1 cellular context compared by ENCODE assay signal in genomic region chr6:43489277-43490072, GRCh38.
TF ChIP-seq lines count a peak whose summit lies in the region.

No MANE protein-coding gene starts in this region.

TF ChIP-seq in HepG2, 621 proteins besides CTCF, POLR2A, EP300 and RAD21 (continues in another document):
- TF ChIP-seq, protein P1, sequence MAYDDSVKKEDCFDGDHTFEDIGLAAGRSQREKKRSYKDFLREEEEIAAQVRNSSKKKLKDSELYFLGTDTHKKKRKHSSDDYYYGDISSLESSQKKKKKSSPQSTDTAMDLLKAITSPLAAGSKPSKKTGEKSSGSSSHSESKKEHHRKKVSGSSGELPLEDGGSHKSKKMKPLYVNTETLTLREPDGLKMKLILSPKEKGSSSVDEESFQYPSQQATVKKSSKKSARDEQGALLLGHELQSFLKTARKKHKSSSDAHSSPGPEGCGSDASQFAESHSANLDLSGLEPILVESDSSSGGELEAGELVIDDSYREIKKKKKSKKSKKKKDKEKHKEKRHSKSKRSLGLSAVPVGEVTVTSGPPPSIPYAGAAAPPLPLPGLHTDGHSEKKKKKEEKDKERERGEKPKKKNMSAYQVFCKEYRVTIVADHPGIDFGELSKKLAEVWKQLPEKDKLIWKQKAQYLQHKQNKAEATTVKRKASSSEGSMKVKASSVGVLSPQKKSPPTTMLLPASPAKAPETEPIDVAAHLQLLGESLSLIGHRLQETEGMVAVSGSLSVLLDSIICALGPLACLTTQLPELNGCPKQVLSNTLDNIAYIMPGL (CRISPR knock-in tag; IDR thresholded peaks at IDR 0.05; ENCODE audit: borderline replicate concordance in 1 of 2, low read depth in 1 of 2): peak; percentile 1 to 34; a peak in 1 of 4 replicates
- TF ChIP-seq TCF12 (IDR thresholded peaks at IDR 0.05) (no peak), TCF12 (CRISPR knock-in tag; IDR thresholded peaks at IDR 0.05) (no peak), CREB1 (IDR thresholded peaks at IDR 0.05) (no peak), CREB1 (CRISPR knock-in tag; IDR thresholded peaks at IDR 0.05) (no peak), ZSCAN9 (CRISPR knock-in tag; IDR thresholded peaks at IDR 0.05; ENCODE audit: borderline replicate concordance) (no peak), ZNF569 (CRISPR knock-in tag; IDR thresholded peaks at IDR 0.05; ENCODE audit: borderline replicate concordance) (no peak), NFIB (CRISPR knock-in tag; IDR thresholded peaks at IDR 0.05; ENCODE audit: borderline replicate concordance) (no peak), FOXA1 (IDR thresholded peaks at IDR 0.05) (no peak), FOXA1 (CRISPR knock-in tag; IDR thresholded peaks at IDR 0.05) (peak; percentile 53; the same call in 1 of the 2 replicates), SYNCRIP (IDR thresholded peaks at IDR 0.05; ENCODE audit: insufficient read depth, low read depth, low read length) (no peak), FOXK1 (CRISPR knock-in tag; IDR thresholded peaks at IDR 0.05; ENCODE audit: borderline replicate concordance, low read depth) (no peak), NFRKB (IDR thresholded peaks at IDR 0.05) (no peak), GABPB1 (CRISPR knock-in tag; IDR thresholded peaks at IDR 0.05) (peak; percentile 17; the same call in 1 of the 2 replicates), SOX6 (IDR thresholded peaks at IDR 0.05) (no peak), SOX6 (CRISPR knock-in tag; IDR thresholded peaks at IDR 0.05) (no peak), ZNF251 (CRISPR knock-in tag; IDR thresholded peaks at IDR 0.05) (no peak), RBFOX2 (IDR thresholded peaks at IDR 0.05; ENCODE audit: low read depth, low read length) (peak; percentile 49; the same call in 1 of the 2 replicates), ZNF18 (CRISPR knock-in tag; IDR thresholded peaks at IDR 0.05; ENCODE audit: insufficient replicate concordance) (no peak), XRCC5 (optimal IDR thresholded peaks at IDR 0.05; ENCODE audit: low read length) (peak; percentile 72), ZNF232 (CRISPR knock-in tag; IDR thresholded peaks at IDR 0.05; ENCODE audit: borderline replicate concordance) (0 out of 2 replicates have a peak, but pooled peaks have one; percentile 15), TBP (CRISPR knock-in tag; IDR thresholded peaks at IDR 0.05) (no peak), ATF7 (IDR thresholded peaks at IDR 0.05) (no peak), ATF7 (CRISPR knock-in tag; IDR thresholded peaks at IDR 0.05) (no peak), ZNF292 (CRISPR knock-in tag; IDR thresholded peaks at IDR 0.05; ENCODE audit: borderline replicate concordance, low read depth) (no peak), ZNF274 (CRISPR knock-in tag; IDR thresholded peaks at IDR 0.05) (no peak), ZBTB38 (CRISPR knock-in tag; IDR thresholded peaks at IDR 0.05) (0 out of 2 replicates have a peak, but pooled peaks have one; percentile 53), HDAC2 (CRISPR knock-in tag; IDR thresholded peaks at IDR 0.05) (no peak), ZNF34 (CRISPR knock-in tag; IDR thresholded peaks at IDR 0.05; ENCODE audit: borderline replicate concordance) (no peak), SETDB1 (CRISPR knock-in tag; IDR thresholded peaks at IDR 0.05; ENCODE audit: borderline replicate concordance) (no peak), TBX3 (IDR thresholded peaks at IDR 0.05; ENCODE audit: borderline replicate concordance) (no peak), ZNF296 (CRISPR knock-in tag; conservative IDR thresholded peaks at IDR 0.05) (0 out of 2 replicates have a peak, but pooled peaks have one; percentile 41), HOXD1 (CRISPR knock-in tag; IDR thresholded peaks at IDR 0.05) (no peak), ZNF816 (CRISPR knock-in tag; IDR thresholded peaks at IDR 0.05; ENCODE audit: borderline replicate concordance) (no peak), KDM1A (CRISPR knock-in tag; IDR thresholded peaks at IDR 0.05) (no peak), ZNF660 (CRISPR knock-in tag; IDR thresholded peaks at IDR 0.05; ENCODE audit: borderline replicate concordance, low read depth) (no peak), STAT5B (CRISPR knock-in tag; IDR thresholded peaks at IDR 0.05) (no peak), SP1 (IDR thresholded peaks at IDR 0.05) (no peak), SP1 (CRISPR knock-in tag; IDR thresholded peaks at IDR 0.05) (0 out of 2 replicates have a peak, but pooled peaks have one; percentile 25), ZBTB33 (CRISPR knock-in tag; IDR thresholded peaks at IDR 0.05) (no peak), SOX13 (IDR thresholded peaks at IDR 0.05) (no peak), SOX13 (CRISPR knock-in tag; conservative IDR thresholded peaks at IDR 0.05 in 1 of 2, IDR thresholded peaks at IDR 0.05 in 1 of 2) (0 out of 4 replicates have a peak, but pooled peaks of 1 of the 2 experiments have one; percentile 10), SRSF1 (optimal IDR thresholded peaks at IDR 0.05; ENCODE audit: low read depth, low read length) (peak; percentile 3), NFKB2 (CRISPR knock-in tag; IDR thresholded peaks at IDR 0.05; ENCODE audit: borderline replicate concordance) (no peak; the same call in 1 of the 2 replicates), ZNF800 (CRISPR knock-in tag; IDR thresholded peaks at IDR 0.05) (no peak), ZNF629 (CRISPR knock-in tag; conservative IDR thresholded peaks at IDR 0.05) (peak; percentile 39; the same call in 1 of the 2 replicates), ZNF607 (CRISPR knock-in tag; IDR thresholded peaks at IDR 0.05; ENCODE audit: borderline replicate concordance) (no peak), CENPT (CRISPR knock-in tag; IDR thresholded peaks at IDR 0.05; ENCODE audit: low read depth) (no peak), TFAP4 (IDR thresholded peaks at IDR 0.05; ENCODE audit: borderline replicate concordance, low read depth) (peak; percentile 81), ARHGAP35 (CRISPR knock-in tag; IDR thresholded peaks at IDR 0.05; ENCODE audit: borderline replicate concordance) (no peak), ZNF143 (CRISPR knock-in tag; IDR thresholded peaks at IDR 0.05) (no peak), GLI4 (CRISPR knock-in tag; IDR thresholded peaks at IDR 0.05; ENCODE audit: borderline replicate concordance) (peak; percentile 12; the same call in 1 of the 2 replicates), SMC3 (IDR thresholded peaks at IDR 0.05; ENCODE audit: low read length) (no peak), ZNF790 (CRISPR knock-in tag; IDR thresholded peaks at IDR 0.05; ENCODE audit: borderline replicate concordance) (no peak), ZNF549 (CRISPR knock-in tag; IDR thresholded peaks at IDR 0.05) (no peak), ZNF510 (CRISPR knock-in tag; IDR thresholded peaks at IDR 0.05; ENCODE audit: low read depth) (no peak), ZNF766 (CRISPR knock-in tag; IDR thresholded peaks at IDR 0.05; ENCODE audit: borderline replicate concordance) (no peak), ZNF788 (CRISPR knock-in tag; IDR thresholded peaks at IDR 0.05; ENCODE audit: borderline replicate concordance) (no peak), ZNF772 (CRISPR knock-in tag; IDR thresholded peaks at IDR 0.05) (no peak; the same call in 1 of the 2 replicates)
- TF ChIP-seq, protein P2, sequence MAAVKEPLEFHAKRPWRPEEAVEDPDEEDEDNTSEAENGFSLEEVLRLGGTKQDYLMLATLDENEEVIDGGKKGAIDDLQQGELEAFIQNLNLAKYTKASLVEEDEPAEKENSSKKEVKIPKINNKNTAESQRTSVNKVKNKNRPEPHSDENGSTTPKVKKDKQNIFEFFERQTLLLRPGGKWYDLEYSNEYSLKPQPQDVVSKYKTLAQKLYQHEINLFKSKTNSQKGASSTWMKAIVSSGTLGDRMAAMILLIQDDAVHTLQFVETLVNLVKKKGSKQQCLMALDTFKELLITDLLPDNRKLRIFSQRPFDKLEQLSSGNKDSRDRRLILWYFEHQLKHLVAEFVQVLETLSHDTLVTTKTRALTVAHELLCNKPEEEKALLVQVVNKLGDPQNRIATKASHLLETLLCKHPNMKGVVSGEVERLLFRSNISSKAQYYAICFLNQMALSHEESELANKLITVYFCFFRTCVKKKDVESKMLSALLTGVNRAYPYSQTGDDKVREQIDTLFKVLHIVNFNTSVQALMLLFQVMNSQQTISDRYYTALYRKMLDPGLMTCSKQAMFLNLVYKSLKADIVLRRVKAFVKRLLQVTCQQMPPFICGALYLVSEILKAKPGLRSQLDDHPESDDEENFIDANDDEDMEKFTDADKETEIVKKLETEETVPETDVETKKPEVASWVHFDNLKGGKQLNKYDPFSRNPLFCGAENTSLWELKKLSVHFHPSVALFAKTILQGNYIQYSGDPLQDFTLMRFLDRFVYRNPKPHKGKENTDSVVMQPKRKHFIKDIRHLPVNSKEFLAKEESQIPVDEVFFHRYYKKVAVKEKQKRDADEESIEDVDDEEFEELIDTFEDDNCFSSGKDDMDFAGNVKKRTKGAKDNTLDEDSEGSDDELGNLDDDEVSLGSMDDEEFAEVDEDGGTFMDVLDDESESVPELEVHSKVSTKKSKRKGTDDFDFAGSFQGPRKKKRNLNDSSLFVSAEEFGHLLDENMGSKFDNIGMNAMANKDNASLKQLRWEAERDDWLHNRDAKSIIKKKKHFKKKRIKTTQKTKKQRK (IDR thresholded peaks at IDR 0.05; ENCODE audit: low read length): no peak
- TF ChIP-seq, protein P3, sequence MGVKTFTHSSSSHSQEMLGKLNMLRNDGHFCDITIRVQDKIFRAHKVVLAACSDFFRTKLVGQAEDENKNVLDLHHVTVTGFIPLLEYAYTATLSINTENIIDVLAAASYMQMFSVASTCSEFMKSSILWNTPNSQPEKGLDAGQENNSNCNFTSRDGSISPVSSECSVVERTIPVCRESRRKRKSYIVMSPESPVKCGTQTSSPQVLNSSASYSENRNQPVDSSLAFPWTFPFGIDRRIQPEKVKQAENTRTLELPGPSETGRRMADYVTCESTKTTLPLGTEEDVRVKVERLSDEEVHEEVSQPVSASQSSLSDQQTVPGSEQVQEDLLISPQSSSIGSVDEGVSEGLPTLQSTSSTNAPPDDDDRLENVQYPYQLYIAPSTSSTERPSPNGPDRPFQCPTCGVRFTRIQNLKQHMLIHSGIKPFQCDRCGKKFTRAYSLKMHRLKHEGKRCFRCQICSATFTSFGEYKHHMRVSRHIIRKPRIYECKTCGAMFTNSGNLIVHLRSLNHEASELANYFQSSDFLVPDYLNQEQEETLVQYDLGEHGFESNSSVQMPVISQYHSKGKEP (CRISPR knock-in tag; IDR thresholded peaks at IDR 0.05): no peak
- TF ChIP-seq, protein P4, sequence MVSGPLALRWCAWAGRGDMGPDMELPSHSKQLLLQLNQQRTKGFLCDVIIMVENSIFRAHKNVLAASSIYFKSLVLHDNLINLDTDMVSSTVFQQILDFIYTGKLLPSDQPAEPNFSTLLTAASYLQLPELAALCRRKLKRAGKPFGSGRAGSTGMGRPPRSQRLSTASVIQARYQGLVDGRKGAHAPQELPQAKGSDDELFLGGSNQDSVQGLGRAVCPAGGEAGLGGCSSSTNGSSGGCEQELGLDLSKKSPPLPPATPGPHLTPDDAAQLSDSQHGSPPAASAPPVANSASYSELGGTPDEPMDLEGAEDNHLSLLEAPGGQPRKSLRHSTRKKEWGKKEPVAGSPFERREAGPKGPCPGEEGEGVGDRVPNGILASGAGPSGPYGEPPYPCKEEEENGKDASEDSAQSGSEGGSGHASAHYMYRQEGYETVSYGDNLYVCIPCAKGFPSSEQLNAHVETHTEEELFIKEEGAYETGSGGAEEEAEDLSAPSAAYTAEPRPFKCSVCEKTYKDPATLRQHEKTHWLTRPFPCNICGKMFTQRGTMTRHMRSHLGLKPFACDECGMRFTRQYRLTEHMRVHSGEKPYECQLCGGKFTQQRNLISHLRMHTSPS (CRISPR knock-in tag; IDR thresholded peaks at IDR 0.05; ENCODE audit: low read depth): peak; percentile 69; the same call in 1 of the 2 replicates
